1 cellular context compared by ENCODE assay signal in the genomic region with DNA sequence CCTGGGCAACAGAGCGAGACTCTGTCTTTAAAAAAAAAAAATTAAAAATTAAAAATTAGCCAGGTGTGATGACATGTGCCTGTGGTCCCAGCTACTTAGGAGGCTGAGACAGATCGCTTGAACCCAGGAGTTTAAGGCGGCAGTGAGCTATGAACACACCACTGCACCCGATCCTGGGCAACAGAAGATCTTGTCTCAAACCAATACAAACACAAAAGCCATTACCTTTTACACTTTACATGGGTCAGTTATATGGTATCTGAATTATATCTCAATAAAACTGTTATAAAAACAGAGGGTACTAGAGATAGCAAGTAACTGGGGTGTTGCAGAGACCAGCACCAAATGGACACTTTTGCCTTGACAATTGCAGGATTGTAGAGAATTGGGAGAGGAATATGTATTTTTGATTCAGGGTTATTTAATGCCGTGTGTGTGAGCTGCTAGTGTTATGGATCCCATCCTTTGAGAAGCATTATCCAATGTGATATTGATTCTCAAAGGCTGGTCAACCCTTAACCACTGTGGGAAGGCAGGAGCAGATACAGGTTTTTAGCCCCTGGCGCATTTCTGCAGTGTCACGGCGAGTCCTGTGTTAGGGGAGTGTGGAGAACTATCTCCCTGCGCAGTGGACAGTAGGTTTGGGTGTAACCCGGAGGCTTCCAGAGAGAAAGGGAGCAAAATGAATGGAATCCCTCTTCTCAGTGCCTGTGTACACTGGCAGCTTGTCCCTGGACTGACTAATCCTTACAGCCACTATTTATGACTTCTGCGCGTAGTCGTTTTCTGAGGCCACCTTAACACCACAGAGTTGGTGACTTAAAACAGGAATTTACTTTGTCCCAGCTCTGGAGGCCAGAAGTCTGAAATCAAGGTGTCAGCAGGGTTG.
TF ChIP-seq lines count a peak whose summit lies in the region.

No MANE protein-coding gene starts in this region.

TF ChIP-seq in A549, 52 proteins besides CTCF, POLR2A, EP300 and RAD21:
- TF ChIP-seq, protein P1, sequence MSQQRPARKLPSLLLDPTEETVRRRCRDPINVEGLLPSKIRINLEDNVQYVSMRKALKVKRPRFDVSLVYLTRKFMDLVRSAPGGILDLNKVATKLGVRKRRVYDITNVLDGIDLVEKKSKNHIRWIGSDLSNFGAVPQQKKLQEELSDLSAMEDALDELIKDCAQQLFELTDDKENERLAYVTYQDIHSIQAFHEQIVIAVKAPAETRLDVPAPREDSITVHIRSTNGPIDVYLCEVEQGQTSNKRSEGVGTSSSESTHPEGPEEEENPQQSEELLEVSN (IDR thresholded peaks at IDR 0.05; ENCODE audit: borderline replicate concordance, low read depth), result no peak
